7 cellular contexts compared by ENCODE assay signal in genomic region chr10:32445740-32446615, GRCh38. TPM values are rescaled to one million over a fixed set of nuclear protein-coding genes. Genes with fewer than 3 reads are reported as not detected.
DNase-seq lines count a peak whose midpoint lies in the region; ATAC-seq, FAIRE-seq and TF ChIP-seq lines count a peak whose summit lies in the region.

Gene CCDC7, plus strand, starts transcription at chr10:32446140. Its CDS starts 5,503 bp downstream, at chr10:32451643.

- intact Hi-C loops in GM12878 (cut with micrococcal nuclease; ENCODE audit: unreplicated experiment), result loop anchor here (1.0 to 10.0 kb wide), 3 partner anchors 68 to 509 kb away; no protein-coding TSS in a partner anchor
- intact Hi-C loops in sigmoid colon (cut with DNase I), result loop anchor here (2.0 to 5.0 kb wide), 4 partner anchors 67 to 561 kb away; no protein-coding TSS in a partner anchor

- in situ Hi-C loops in GM12878 (cut with MboI), result no loop called here

- H3K4me3 ChIP-seq in GM12878 (peak within 1 kb of the TSS; percentile 97), sigmoid colon (peak within 1 kb of the TSS; percentile 60 to 73 (median 61))

- peak within 1 kb of the TSS; percentile 94 for H2AFZ ChIP-seq in GM12878 (ENCODE audit: control insufficient read depth, low read depth, low read length)

- FAIRE-seq in GM12878 (lab: Jason Lieb, UNC), result peak; percentile 90

- WGBS in GM12878 (ENCODE audit: insufficient coverage, insufficient replicate concordance, low lambda C conversion rate, missing lambda C conversion rate), result under 1% methylated on average over 56 of the region's 56 CpGs
- 0 to 1% methylated on average over 56 of the region's 56 CpGs for WGBS in sigmoid colon, 2 donors

- TF ChIP-seq EP300 in GM12878 (IDR thresholded peaks at IDR 0.05; ENCODE audit: borderline replicate concordance in 1 of 2, control insufficient read depth in 1 of 2, low read depth in 2 of 2, low read length in 2 of 2), result 0 out of 4 replicates have a peak, but pooled peaks of 1 of the 2 experiments have one; percentile 32
- no peak for TF ChIP-seq EP300 in sigmoid colon (IDR thresholded peaks at IDR 0.05)

- H3K27ac ChIP-seq in GM12878 (ENCODE audit: control insufficient read depth, insufficient read depth) (peak within 1 kb of the TSS; percentile 99), sigmoid colon (peak within 1 kb of the TSS; percentile 91 to 97 (median 94))

- H4K20me1 ChIP-seq in GM12878 (ENCODE audit: control insufficient read depth, insufficient read depth), result no peaks in the 10 kb centered on the region

- peak; percentile 43 to 66 (median 61); a peak in 5 of 6 replicates for TF ChIP-seq CTCF in GM12878 (IDR thresholded peaks at IDR 0.05 in 2 of 3, conservative IDR thresholded peaks at IDR 0.05 in 1 of 3; ENCODE audit: control insufficient read depth in 2 of 3, extremely low read depth in 1 of 3, insufficient read depth in 1 of 3, low read depth in 3 of 3, low read length in 3 of 3)
- TF ChIP-seq CTCF in sigmoid colon (IDR thresholded peaks at IDR 0.05), result peak in 2 of 4 experiments; percentile 23 to 46

- H3K4me1 ChIP-seq in GM12878 (ENCODE audit: control insufficient read depth, insufficient read depth, low read length) (no peaks in the 10 kb centered on the region), sigmoid colon (peaks cover 0 to 20% (median 10%) of the 10 kb centered on the region in 4 donors)

- peak within 1 kb of the TSS; percentile 99 for H3K9ac ChIP-seq in GM12878 (ENCODE audit: control insufficient read depth, insufficient read depth, low read length)

- BruUV-seq in GM12878 (replicated peaks; lab: Mats Ljungman, UMichigan), result TSS peak; percentile 87

- ATAC-seq in GM18508 (IDR thresholded peaks at IDR 0.05; ENCODE audit: insufficient read depth, unreplicated experiment) (peak; percentile 82), HG02981 (IDR thresholded peaks at IDR 0.05; ENCODE audit: unreplicated experiment) (peak; percentile 98), GM12878 (peak; percentile 98)

- peak; percentile 59 for DNase-seq in NCI-H2029 (lab: John Stamatoyannopoulos, UW)
- peak; percentile 65 for DNase-seq in T1000 (lab: John Stamatoyannopoulos, UW)
- DNase-seq in GM12878 (ENCODE audit: low read depth, low spot score), result peak; percentile 62
- DNase-seq in iPS DF 4.7 (ENCODE audit: extremely low read depth, low spot score), result peak; percentile 51
- peak; percentile 91 for DNase-seq in sigmoid colon

- CTCF ChIA-PET in GM12878 (lab: Yijun Ruan, JAX), result interaction anchor here (0.7 to 2.2 kb wide), 6 partner anchors 10 to 253 kb away, joined by 3 to 9 read pairs (median 3); no protein-coding TSS in a partner anchor

- H3K27me3 ChIP-seq in GM12878 (replicated peaks in 1 of 2; ENCODE audit: control insufficient read depth in 2 of 2, insufficient read depth in 2 of 2, low read length in 1 of 2), result no peaks in the 10 kb centered on the region
- H3K27me3 ChIP-seq in sigmoid colon, result no peaks in the 10 kb centered on the region

- peaks cover 6% of the 10 kb centered on the region for H3K79me2 ChIP-seq in GM12878 (ENCODE audit: control insufficient read depth, insufficient read depth, low read length)

- RAD21 ChIA-PET in GM12878 (lab: Charles Lee; ENCODE audit: unreplicated experiment), result interaction anchor here (0.8 to 1.9 kb wide), 8 partner anchors 11 to 563 kb away, joined by 3 to 13 read pairs (median 4); no protein-coding TSS in a partner anchor

- peak; percentile 95 for TF ChIP-seq POLR2A in GM12878 (IDR thresholded peaks at IDR 0.05; ENCODE audit: low read depth, low read length)
- peak; percentile 19 to 48 for TF ChIP-seq POLR2A in sigmoid colon (IDR thresholded peaks at IDR 0.05)

- peak; percentile 31 for TF ChIP-seq RAD21 in GM12878 (IDR thresholded peaks at IDR 0.05; ENCODE audit: insufficient read depth, low read depth, low read length)

- SMC1A ChIA-PET in GM12878 (lab: Charles Lee; ENCODE audit: uncharacterized antibody, unreplicated experiment), result interaction anchor here (0.6 to 1.8 kb wide), 7 partner anchors 8 to 110 kb away, joined by 3 to 8 read pairs (median 4); no protein-coding TSS in a partner anchor

- H3K9me3 ChIP-seq in GM12878 (replicated peaks; ENCODE audit: control insufficient read depth, insufficient read depth, low read length), result no peaks in the 10 kb centered on the region
- no peaks in the 10 kb centered on the region for H3K9me3 ChIP-seq in sigmoid colon

- H3K4me2 ChIP-seq in GM12878 (ENCODE audit: control insufficient read depth, insufficient read depth), result peak within 1 kb of the TSS; percentile 74

- POLR2A ChIA-PET in GM12878 (lab: Charles Lee), result interaction anchor here (0.6 to 1.3 kb wide), 2 partner anchors 67 to 389 kb away, joined by 3 to 9 read pairs; no protein-coding TSS in a partner anchor

- H3K36me3 ChIP-seq in GM12878 (ENCODE audit: control insufficient read depth in 2 of 2, insufficient read depth in 2 of 2, low read length in 1 of 2) (no peaks in the 10 kb centered on the region), sigmoid colon (no peaks in the 10 kb centered on the region)

TF ChIP-seq in GM12878, 131 proteins besides CTCF, POLR2A, EP300 and RAD21 (continues in another document):
- TF ChIP-seq CHD4 (IDR thresholded peaks at IDR 0.05), result no peak
- TF ChIP-seq ZNF622 (IDR thresholded peaks at IDR 0.05), result no peak
- TF ChIP-seq STAT3 (IDR thresholded peaks at IDR 0.05; ENCODE audit: low read depth, low read length), result no peak
- TF ChIP-seq, protein P1, sequence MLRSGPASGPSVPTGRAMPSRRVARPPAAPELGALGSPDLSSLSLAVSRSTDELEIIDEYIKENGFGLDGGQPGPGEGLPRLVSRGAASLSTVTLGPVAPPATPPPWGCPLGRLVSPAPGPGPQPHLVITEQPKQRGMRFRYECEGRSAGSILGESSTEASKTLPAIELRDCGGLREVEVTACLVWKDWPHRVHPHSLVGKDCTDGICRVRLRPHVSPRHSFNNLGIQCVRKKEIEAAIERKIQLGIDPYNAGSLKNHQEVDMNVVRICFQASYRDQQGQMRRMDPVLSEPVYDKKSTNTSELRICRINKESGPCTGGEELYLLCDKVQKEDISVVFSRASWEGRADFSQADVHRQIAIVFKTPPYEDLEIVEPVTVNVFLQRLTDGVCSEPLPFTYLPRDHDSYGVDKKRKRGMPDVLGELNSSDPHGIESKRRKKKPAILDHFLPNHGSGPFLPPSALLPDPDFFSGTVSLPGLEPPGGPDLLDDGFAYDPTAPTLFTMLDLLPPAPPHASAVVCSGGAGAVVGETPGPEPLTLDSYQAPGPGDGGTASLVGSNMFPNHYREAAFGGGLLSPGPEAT (IDR thresholded peaks at IDR 0.05; ENCODE audit: low read depth), result 0 out of 2 replicates have a peak, but pooled peaks have one; percentile 31
- no peak for TF ChIP-seq IRF3 (IDR thresholded peaks at IDR 0.05)
- TF ChIP-seq, protein P2, sequence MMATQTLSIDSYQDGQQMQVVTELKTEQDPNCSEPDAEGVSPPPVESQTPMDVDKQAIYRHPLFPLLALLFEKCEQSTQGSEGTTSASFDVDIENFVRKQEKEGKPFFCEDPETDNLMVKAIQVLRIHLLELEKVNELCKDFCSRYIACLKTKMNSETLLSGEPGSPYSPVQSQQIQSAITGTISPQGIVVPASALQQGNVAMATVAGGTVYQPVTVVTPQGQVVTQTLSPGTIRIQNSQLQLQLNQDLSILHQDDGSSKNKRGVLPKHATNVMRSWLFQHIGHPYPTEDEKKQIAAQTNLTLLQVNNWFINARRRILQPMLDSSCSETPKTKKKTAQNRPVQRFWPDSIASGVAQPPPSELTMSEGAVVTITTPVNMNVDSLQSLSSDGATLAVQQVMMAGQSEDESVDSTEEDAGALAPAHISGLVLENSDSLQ (IDR thresholded peaks at IDR 0.05), result 0 out of 2 replicates have a peak, but pooled peaks have one; percentile 28

RNA-seq across cellular contexts. Expression of gene CCDC7, which starts in this region (rescaled TPM):
- 60.2 and 63.9 TPM in 2 replicates for total RNA-seq in GM12878 (2013; cell fraction: nucleolus; rRNA removed)
- total RNA-seq in GM12878 (2014; rRNA removed) (3.5 and 4.5 TPM in 2 replicates), GM12878 (2014; rRNA removed; fragmentation: Illumina TruSeq; extraction: Trizol) (5.6 and 8.8 TPM in 2 replicates), GM12878 (2021) (4.0 and 7.3 TPM in 2 replicates), sigmoid colon (10 to 100 TPM; 42.9 to 84.9 (median 50.5) TPM)
- polyA plus RNA-seq in GM12878 (2011; ENCODE audit: low read depth), result 1.1 TPM
- polyA plus RNA-seq in GM12878 (2011; rRNA removed) (3.2 and 7.6 TPM in 2 replicates), GM12878 (2014; fragmentation: Illumina TruSeq; extraction: Trizol) (2.3 and 2.5 TPM in 2 replicates), GM12878 (2014; fragmentation: Nextera tagmentation; extraction: Ambion mirVana) (1 to 10 TPM; 2.1 to 3.3 TPM), GM12878 (2014; rRNA removed) (1.8 and 2.3 TPM in 2 replicates), GM12878 (2016; fragmentation: Nextera tagmentation; extraction: Ambion mirVana) (1 to 10 TPM; 3.9 to 4.0 TPM), sigmoid colon (1 to 10 TPM in 2 of 3 donors, under 1 TPM in 1; 0.46 to 2.4 (median 1.3) TPM)
- 0.90 and 1.0 TPM in 2 replicates for polyA plus RNA-seq in GM12878 (2011; cell fraction: cytosol; rRNA removed)
- polyA plus RNA-seq in GM12878 (2011; cell fraction: nucleus; rRNA removed), result 5.1 and 6.3 TPM in 2 replicates
- polyA plus RNA-seq in GM12878 (2012), result 2.1 TPM in 2 replicates
- polyA minus RNA-seq in GM12878 (2011; rRNA and poly(A)+ RNA removed), result 5.0 and 12.7 TPM in 2 replicates
- polyA minus RNA-seq in GM12878 (2011; cell fraction: cytosol; rRNA and poly(A)+ RNA removed), result 4.3 and 4.4 TPM in 2 replicates
- polyA minus RNA-seq in GM12878 (2011; cell fraction: nucleus; rRNA and poly(A)+ RNA removed), result 18.4 and 19.1 TPM in 2 replicates

Comparison
In these comparisons a context has a peak if more than half of its experiments do, and no peak if none do; other contexts are left out.
1. Peak in every context shown above with its lines: DNase-seq, ATAC-seq, H3K4me3 ChIP-seq and H3K27ac ChIP-seq.